8 cellular contexts compared by ENCODE assay signal in genomic region chr1:25998075-25998761, GRCh38. TPM values are rescaled to one million over a fixed set of nuclear protein-coding genes. Genes with fewer than 3 reads are reported as not detected.
DNase-seq lines count a peak whose midpoint lies in the region; ATAC-seq, FAIRE-seq and TF ChIP-seq lines count a peak whose summit lies in the region.

No MANE protein-coding gene starts in this region.

- H3K9me3 Mint-ChIP-seq in activated naive CD8-positive, alpha-beta T cell treated with anti-CD3 and anti-CD28 coated beads, Interleukin-2, amount 10 ng/mL, durations not matched to agents 7 days and 5 days = no peaks in the 10 kb centered on the region

- peak; percentile 93 to 95 for TF ChIP-seq EP300 in tibial nerve (IDR thresholded peaks at IDR 0.05)

- H3K27ac Mint-ChIP-seq in activated naive CD8-positive, alpha-beta T cell treated with anti-CD3 and anti-CD28 coated beads, Interleukin-2, amount 10 ng/mL, durations not matched to agents 7 days and 5 days = peak overlapping the region; percentile 99

- POLR2A ChIA-PET in activated naive CD8-positive, alpha-beta T cell treated with anti-CD3 and anti-CD28 coated beads, Interleukin-2, amount 10 ng/mL, durations not matched to agents 7 days and 5 days (lab: Charles Lee) = interaction anchor here (0.6 to 4.4 kb wide), 22 partner anchors 8 to 195 kb away, joined by 3 to 76 read pairs (median 5); partner anchors contain the start of genes MTFR1L, PAQR7 and STMN1

- TF ChIP-seq CTCF in GM10266 (IDR thresholded peaks at IDR 0.05; ENCODE audit: control insufficient read depth, insufficient read depth, low read depth, missing control alignments) (peak; percentile 98), pancreas (IDR thresholded peaks at IDR 0.05) (peak; percentile 91 to 95 (median 94)), tibial nerve (IDR thresholded peaks at IDR 0.05) (peak; percentile 86 to 100 (median 98))

- H3K4me3 Mint-ChIP-seq in activated naive CD8-positive, alpha-beta T cell treated with anti-CD3 and anti-CD28 coated beads, Interleukin-2, amount 10 ng/mL, durations not matched to agents 7 days and 5 days = peak overlapping the region; percentile 97

- peaks cover 19% of the 10 kb centered on the region for H3K4me1 Mint-ChIP-seq in activated naive CD8-positive, alpha-beta T cell treated with anti-CD3 and anti-CD28 coated beads, Interleukin-2, amount 10 ng/mL, durations not matched to agents 7 days and 5 days

- 1% methylated on average over 34 of the region's 34 CpGs for WGBS in pancreas, 2 donors
- WGBS in tibial nerve, 2 donors = 2% methylated on average over 26 to 34 of the region's 34 CpGs

- intact Hi-C loops in Right ventricle myocardium superior (cut with DNase I) (loop anchor here (5.0 kb wide), 1 partner anchor 101 kb away; no protein-coding TSS in a partner anchor), pancreas (cut with DNase I) (loop anchor here in 1 of 3 donors (10.0 kb wide), 2 partner anchors 103 to 163 kb away; no protein-coding TSS in a partner anchor)

- H3K27me3 ChIP-seq in pancreas = no peaks in the 10 kb centered on the region
- H3K27me3 ChIP-seq in tibial nerve = no peaks in the 10 kb centered on the region

- peak; percentile 92 for ATAC-seq in HG02623 (IDR thresholded peaks at IDR 0.05; ENCODE audit: unreplicated experiment)
- ATAC-seq in activated naive CD8-positive, alpha-beta T cell treated with anti-CD3 and anti-CD28 coated beads, Interleukin-2, amount 10 ng/mL, durations not matched to agents 7 days and 5 days (ENCODE audit: low read depth) = peak; percentile 94
- peak; percentile 99 for ATAC-seq in Right ventricle myocardium superior (ENCODE audit: poor library complexity)
- peak; percentile 97 to 99 (median 98) for ATAC-seq in pancreas

- H3K4me3 ChIP-seq in pancreas (peak overlapping the region; percentile 38 to 71 (median 58)), tibial nerve (peak overlapping the region; percentile 40 to 62 (median 54))

- peaks cover 4% of the 10 kb centered on the region for H3K27me3 Mint-ChIP-seq in activated naive CD8-positive, alpha-beta T cell treated with anti-CD3 and anti-CD28 coated beads, Interleukin-2, amount 10 ng/mL, durations not matched to agents 7 days and 5 days

- TF ChIP-seq POLR2A in tibial nerve (IDR thresholded peaks at IDR 0.05) = peak in 1 of 2 donors; percentile 38

- FAIRE-seq in pancreas (lab: Jason Lieb, UNC) = peak; percentile 97

- H3K36me3 Mint-ChIP-seq in activated naive CD8-positive, alpha-beta T cell treated with anti-CD3 and anti-CD28 coated beads, Interleukin-2, amount 10 ng/mL, durations not matched to agents 7 days and 5 days = no peaks in the 10 kb centered on the region

- no peaks in the 10 kb centered on the region for H3K36me3 ChIP-seq in pancreas
- H3K36me3 ChIP-seq in tibial nerve = no peaks in the 10 kb centered on the region

- H3K9me3 ChIP-seq in pancreas = no peaks in the 10 kb centered on the region
- no peaks in the 10 kb centered on the region for H3K9me3 ChIP-seq in tibial nerve

- H3K4me1 ChIP-seq in pancreas (peaks cover 0 to 14% (median 0%) of the 10 kb centered on the region in 3 donors), tibial nerve (peaks cover 0 to 33% (median 15%) of the 10 kb centered on the region in 4 donors)

- H3K27ac ChIP-seq in pancreas = peak overlapping the region in 3 of 4 donors; percentile 57 to 86 (median 85)
- H3K27ac ChIP-seq in tibial nerve = peak overlapping the region; percentile 34 to 92 (median 84)

- DNase-seq in GM10266 (ENCODE audit: extremely low spot score) = peak; percentile 90
- DNase-seq in NCI-H1092 treated with DMSO at 0.1 percent for 48 hours (lab: John Stamatoyannopoulos, UW) = peak; percentile 100
- DNase-seq in SKM-1 (lab: John Stamatoyannopoulos, UW; ENCODE audit: unreplicated experiment) = peak; percentile 98
- DNase-seq in activated naive CD8-positive, alpha-beta T cell treated with anti-CD3 and anti-CD28 coated beads, Interleukin-2, amount 10 ng/mL, durations not matched to agents 7 days and 5 days = peak; percentile 94
- DNase-seq in Right ventricle myocardium superior = peak; percentile 98
- DNase-seq in pancreas = peak; percentile 96 to 98 (median 97)
- peak; percentile 93 to 97 for DNase-seq in tibial nerve (ENCODE audit: low spot score in 2 of 2)

RNA-seq across cellular contexts. Expression of gene PAFAH2, which starts 0.4 kb away (rescaled TPM):
- total RNA-seq in activated naive CD8-positive, alpha-beta T cell treated with anti-CD3 and anti-CD28 coated beads, Interleukin-2, amount 10 ng/mL, durations not matched to agents 7 days and 5 days = 10 to 100 TPM; 13.5 to 15.4 TPM
- 12.1 TPM for total RNA-seq in Right ventricle myocardium superior
- 10 to 100 TPM; 11.0 to 19.0 (median 13.7) TPM for total RNA-seq in pancreas
- 10 to 100 TPM; 16.2 to 20.9 TPM for polyA plus RNA-seq in pancreas
- total RNA-seq in tibial nerve = 10 to 100 TPM in 1 of 4 donors, 1 to 10 TPM in 3; 6.3 to 19.2 (median 9.3) TPM

RNA-seq across cellular contexts. Expression of gene EXTL1, which starts 23.4 kb away (rescaled TPM):
- total RNA-seq in activated naive CD8-positive, alpha-beta T cell treated with anti-CD3 and anti-CD28 coated beads, Interleukin-2, amount 10 ng/mL, durations not matched to agents 7 days and 5 days = not detected
- total RNA-seq in Right ventricle myocardium superior = 11.9 TPM
- under 1 TPM; 0.04 to 0.25 (median 0.13) TPM for total RNA-seq in pancreas
- under 1 TPM; 0.21 to 0.34 TPM for polyA plus RNA-seq in pancreas
- 10 to 100 TPM; 30.6 to 44.3 (median 34.6) TPM for total RNA-seq in tibial nerve

RNA-seq across cellular contexts. Expression of gene SLC30A2, which starts 47.7 kb away (rescaled TPM):
- total RNA-seq in activated naive CD8-positive, alpha-beta T cell treated with anti-CD3 and anti-CD28 coated beads, Interleukin-2, amount 10 ng/mL, durations not matched to agents 7 days and 5 days = not detected
- total RNA-seq in Right ventricle myocardium superior (3.0 TPM), pancreas (100 to 1,000 TPM in 1 of 6 donors, 10 to 100 TPM in 5; 27.0 to 142 (median 56.4) TPM), tibial nerve (not detected)
- polyA plus RNA-seq in pancreas = 10 to 100 TPM; 24.1 to 42.4 TPM

Comparison
In these comparisons a context has a peak if more than half of its experiments do, and no peak if none do; other contexts are left out.
1. Peak in every context shown above with its lines: DNase-seq, ATAC-seq, H3K4me3 ChIP-seq and H3K27ac ChIP-seq.
2. RNA of gene EXTL1, which starts 23.4 kb away (total RNA-seq): 30.6 to 44.3 TPM in tibial nerve and 11.9 TPM in Right ventricle myocardium superior (single experiment); 0.04 to 0.25 TPM in pancreas and not detected in activated naive CD8-positive, alpha-beta T cell treated with anti-CD3 and anti-CD28 coated beads, Interleukin-2, amount 10 ng/mL, durations not matched to agents 7 days and 5 days; every median in the first group is over 10 times any median in the second.